ENCODE assay signal across 26 cellular contexts in genomic region chr5:173677125-173677672, GRCh38.
DNase-seq lines count a peak whose midpoint lies in the region; ATAC-seq, FAIRE-seq and TF ChIP-seq lines count a peak whose summit lies in the region.
"Had no signal": no experiment of that assay in that cellular context is flagged by ENCODE, and none has a peak within 500 bp of the region (broad histone marks: within the 10 kb centered on the region; RNA-seq: fewer than 3 reads in every experiment).

No MANE protein-coding gene starts in this region.

- CTCF ChIA-PET in K562 (lab: Yijun Ruan, JAX; ENCODE audit: low intra/inter-chr PET ratio) = interaction anchor here (0.6 kb wide), 1 partner anchor 104 kb away, joined by 3 read pairs; no protein-coding TSS in a partner anchor

- TF ChIP-seq RAD21 in K562 (CRISPR knock-in tag; conservative IDR thresholded peaks at IDR 0.05 in 1 of 2, IDR thresholded peaks at IDR 0.05 in 1 of 2) = no peak

- POLR2A ChIA-PET in K562 (lab: Yijun Ruan, JAX) = no interaction called here

- no peak overlapping the region for H2AFZ ChIP-seq in K562 (ENCODE audit: low read depth, low read length)

- no peak overlapping the region for H3K27ac ChIP-seq in K562 (ENCODE audit: extremely low read depth, low read depth, low read length)
- H3K27ac ChIP-seq: 22Rv1; A549; BLaER1 treated with 17β-estradiol and CSF1 and Interleukin-3, amounts not matched to agents 10 nM and 100 nM; C4-2B had no signal

- H3K9me3 Mint-ChIP-seq in stimulated activated memory B cell treated with anti-CD40 and anti-IgM and Interleukin-4, amounts not matched to agents 10 μg/mL and 1 μg/mL and 100 μg/mL, for 72 hours = peaks cover 9% of the 10 kb centered on the region
- no peaks in the 10 kb centered on the region for H3K9me3 Mint-ChIP-seq in stimulated activated effector memory CD8-positive, alpha-beta T cell treated with anti-CD3 and anti-CD28 coated beads, Interleukin-12 subunit alpha, Interleukin-12 subunit beta, amount 100 ng/mL, for 72 hours
- H3K9me3 Mint-ChIP-seq: CD4-positive, alpha-beta T cell had no signal

- no peaks in the 10 kb centered on the region for H3K36me3 ChIP-seq in K562 (ENCODE audit: control insufficient read depth, insufficient read depth, low read length)
- H3K36me3 ChIP-seq: BLaER1 treated with 17β-estradiol and CSF1 and Interleukin-3, amounts not matched to agents 10 nM and 100 nM had no signal

- peak overlapping the region; percentile 66 for H3K27ac Mint-ChIP-seq in stimulated activated memory B cell treated with anti-CD40 and anti-IgM and Interleukin-4, amounts not matched to agents 10 μg/mL and 1 μg/mL and 100 μg/mL, for 72 hours
- no peak overlapping the region for H3K27ac Mint-ChIP-seq in stimulated activated effector memory CD8-positive, alpha-beta T cell treated with anti-CD3 and anti-CD28 coated beads, Interleukin-12 subunit alpha, Interleukin-12 subunit beta, amount 100 ng/mL, for 72 hours
- H3K27ac Mint-ChIP-seq: CD4-positive, alpha-beta T cell; CD8-positive, alpha-beta memory T cell had no signal

- H3K4me3 Mint-ChIP-seq in stimulated activated memory B cell treated with anti-CD40 and anti-IgM and Interleukin-4, amounts not matched to agents 10 μg/mL and 1 μg/mL and 100 μg/mL, for 72 hours = no peak overlapping the region
- no peak overlapping the region for H3K4me3 Mint-ChIP-seq in stimulated activated effector memory CD8-positive, alpha-beta T cell treated with anti-CD3 and anti-CD28 coated beads, Interleukin-12 subunit alpha, Interleukin-12 subunit beta, amount 100 ng/mL, for 72 hours
- H3K4me3 Mint-ChIP-seq: B cell; CD4-positive, alpha-beta T cell; CD8-positive, alpha-beta memory T cell had no signal

- H3K4me1 Mint-ChIP-seq in stimulated activated memory B cell treated with anti-CD40 and anti-IgM and Interleukin-4, amounts not matched to agents 10 μg/mL and 1 μg/mL and 100 μg/mL, for 72 hours = peaks cover 45% of the 10 kb centered on the region
- H3K4me1 Mint-ChIP-seq in stimulated activated effector memory CD8-positive, alpha-beta T cell treated with anti-CD3 and anti-CD28 coated beads, Interleukin-12 subunit alpha, Interleukin-12 subunit beta, amount 100 ng/mL, for 72 hours = no peaks in the 10 kb centered on the region
- H3K4me1 Mint-ChIP-seq: CD8-positive, alpha-beta memory T cell had no signal

- H3K4me1 ChIP-seq in K562 (replicated peaks in 1 of 2; ENCODE audit: control insufficient read depth in 2 of 2, insufficient read depth in 2 of 2, low read length in 2 of 2) = no peaks in the 10 kb centered on the region
- H3K4me1 ChIP-seq: A549 had no signal

- no peaks in the 10 kb centered on the region for H3K27me3 Mint-ChIP-seq in stimulated activated memory B cell treated with anti-CD40 and anti-IgM and Interleukin-4, amounts not matched to agents 10 μg/mL and 1 μg/mL and 100 μg/mL, for 72 hours
- H3K27me3 Mint-ChIP-seq: B cell had no signal

- no peaks in the 10 kb centered on the region for H3K9me1 ChIP-seq in K562 (ENCODE audit: control insufficient read depth, insufficient read depth, low read length)

- no peaks in the 10 kb centered on the region for H4K20me1 ChIP-seq in K562 (replicated peaks; ENCODE audit: control insufficient read depth, insufficient read depth, low read length)
- H4K20me1 ChIP-seq: BLaER1 treated with 17β-estradiol and CSF1 and Interleukin-3, amounts not matched to agents 10 nM and 100 nM had no signal

- no peak for FAIRE-seq in K562 (lab: Jason Lieb, UNC)
- FAIRE-seq: A549, GM12878, GM12892, GM18507 had no signal

- intact Hi-C loops in K562 (cut with micrococcal nuclease) = no loop called here

- no TSS peak for BruUV-seq in K562 (replicated peaks; lab: Mats Ljungman, UMichigan)

- no peaks in the 10 kb centered on the region for H3K27me3 ChIP-seq in K562 (ENCODE audit: control insufficient read depth in 2 of 2, insufficient read depth in 2 of 2, low read length in 2 of 2)
- H3K27me3 ChIP-seq: BLaER1 treated with 17β-estradiol and CSF1 and Interleukin-3, amounts not matched to agents 10 nM and 100 nM had no signal

- no peak for TF ChIP-seq EP300 in K562 (IDR thresholded peaks at IDR 0.05; ENCODE audit: low read length)

- in situ Hi-C loops in K562 (cut with MboI) = no loop called here

- H3K36me3 Mint-ChIP-seq in stimulated activated memory B cell treated with anti-CD40 and anti-IgM and Interleukin-4, amounts not matched to agents 10 μg/mL and 1 μg/mL and 100 μg/mL, for 72 hours = peaks cover 6% of the 10 kb centered on the region
- no peaks in the 10 kb centered on the region for H3K36me3 Mint-ChIP-seq in stimulated activated effector memory CD8-positive, alpha-beta T cell treated with anti-CD3 and anti-CD28 coated beads, Interleukin-12 subunit alpha, Interleukin-12 subunit beta, amount 100 ng/mL, for 72 hours
- H3K36me3 Mint-ChIP-seq: CD8-positive, alpha-beta memory T cell had no signal

- peak; percentile 2 for DNase-seq in activated effector memory CD4-positive, alpha-beta T cell treated with anti-CD3 and anti-CD28 coated beads, Interleukin-2, amount 50 U/mL, for 16 hours
- no peak for DNase-seq in activated effector memory CD4-positive, alpha-beta T cell treated with Interleukin-2 at 50 U/mL for 16 hours
- DNase-seq in K562 (ENCODE audit: extremely low read depth in 1 of 4, low spot score in 3 of 4) (no peak), mesenteric fat pad (ENCODE audit: low spot score) (peak; percentile 3)
- no peak for DNase-seq in stimulated activated effector memory CD8-positive, alpha-beta T cell treated with anti-CD3 and anti-CD28 coated beads, Interleukin-12 subunit alpha, Interleukin-12 subunit beta, amount 100 ng/mL, for 72 hours (ENCODE audit: low spot score in 2 of 2)
- DNase-seq: AML-193; CD4-positive, alpha-beta T cell; CD8-positive, alpha-beta memory T cell; COR-L47; DMS 273 treated with DMSO at 0.1 percent for 48 hours; DMS153; DMS53; DMS79; DND-41; EL; GDM1 had no signal

- no peak for ATAC-seq in K562
- ATAC-seq in stimulated activated memory B cell treated with anti-CD40 and anti-IgM and Interleukin-4, amounts not matched to agents 10 μg/mL and 1 μg/mL and 100 μg/mL, for 72 hours = no peak
- no peak for ATAC-seq in stimulated activated effector memory CD8-positive, alpha-beta T cell treated with anti-CD3 and anti-CD28 coated beads, Interleukin-12 subunit alpha, Interleukin-12 subunit beta, amount 100 ng/mL, for 72 hours
- no peak for ATAC-seq in HG02588 (IDR thresholded peaks at IDR 0.05; ENCODE audit: unreplicated experiment)
- ATAC-seq: A549, GM12878 had no signal

- peaks cover 3% of the 10 kb centered on the region; the same call in 1 of the 2 replicates for H3K9me3 ChIP-seq in K562 (replicated peaks; ENCODE audit: control insufficient read depth, insufficient read depth, low read depth, low read length)

- no peaks in the 10 kb centered on the region for H3K79me2 ChIP-seq in K562 (ENCODE audit: control insufficient read depth, insufficient read depth, low read length)

- no peak overlapping the region for H3K4me3 ChIP-seq in K562
- H3K4me3 ChIP-seq: A549; BLaER1 treated with 17β-estradiol and CSF1 and Interleukin-3, amounts not matched to agents 10 nM and 100 nM; GM12878 had no signal

- TF ChIP-seq CTCF in K562 (IDR thresholded peaks at IDR 0.05 in 2 of 3, conservative IDR thresholded peaks at IDR 0.05 in 1 of 3; ENCODE audit: insufficient read depth in 2 of 3, low read depth in 1 of 3, low read length in 3 of 3) = no peak

- H3K4me2 ChIP-seq in K562 (ENCODE audit: insufficient read depth, low read length) = no peak overlapping the region
- H3K4me2 ChIP-seq: A549; BLaER1 treated with 17β-estradiol and CSF1 and Interleukin-3, amounts not matched to agents 10 nM and 100 nM had no signal

- no peak for TF ChIP-seq POLR2A in K562 (conservative IDR thresholded peaks at IDR 0.05)

- 30% methylated on average over 2 of the region's 2 CpGs for WGBS in K562 (ENCODE audit: insufficient coverage, low coverage, missing lambda C conversion rate)

- H3K9ac ChIP-seq in K562 (ENCODE audit: insufficient read depth in 1 of 2, low read depth in 2 of 2, low read length in 2 of 2) = no peak overlapping the region
- H3K9ac ChIP-seq: BLaER1 treated with 17β-estradiol and CSF1 and Interleukin-3, amounts not matched to agents 10 nM and 100 nM had no signal

TF ChIP-seq in K562, 482 proteins besides CTCF, POLR2A, EP300 and RAD21 (continues in another document):
- TF ChIP-seq HLTF (IDR thresholded peaks at IDR 0.05) (no peak), KDM1A (IDR thresholded peaks at IDR 0.05) (peak in 1 of 2 experiments; percentile 41; a peak in 2 of 4 replicates), KDM2B (CRISPR knock-in tag; IDR thresholded peaks at IDR 0.05) (no peak), MTA2 (IDR thresholded peaks at IDR 0.05; ENCODE audit: low read depth) (no peak), ELF4 (CRISPR knock-in tag; IDR thresholded peaks at IDR 0.05) (no peak), ZFP36 (IDR thresholded peaks at IDR 0.05; ENCODE audit: low read depth, low read length, partially characterized antibody) (peak; percentile 32), PHB2 (IDR thresholded peaks at IDR 0.05; ENCODE audit: low read depth) (no peak), ZNF277 (CRISPR knock-in tag; IDR thresholded peaks at IDR 0.05; ENCODE audit: borderline replicate concordance) (no peak), NELFE (IDR thresholded peaks at IDR 0.05; ENCODE audit: insufficient read depth, insufficient read length) (no peak), ZNF586 (CRISPR knock-in tag; conservative IDR thresholded peaks at IDR 0.05) (no peak), SRF (CRISPR knock-in tag; IDR thresholded peaks at IDR 0.05) (no peak), IRF1 (CRISPR knock-in tag; IDR thresholded peaks at IDR 0.05; ENCODE audit: borderline replicate concordance) (no peak), HDGF (IDR thresholded peaks at IDR 0.05) (no peak)

Comparison
In these comparisons a context has a peak if more than half of its experiments do, and no peak if none do; other contexts are left out.
1. DNase-seq: peak in activated effector memory CD4-positive, alpha-beta T cell treated with anti-CD3 and anti-CD28 coated beads, Interleukin-2, amount 50 U/mL, for 16 hours (single experiment) and mesenteric fat pad (single experiment); none in activated effector memory CD4-positive, alpha-beta T cell treated with Interleukin-2 at 50 U/mL for 16 hours (single experiment), K562 (0 of 4) and stimulated activated effector memory CD8-positive, alpha-beta T cell treated with anti-CD3 and anti-CD28 coated beads, Interleukin-12 subunit alpha, Interleukin-12 subunit beta, amount 100 ng/mL, for 72 hours (0 of 2).